8 cellular contexts compared by ENCODE assay signal in the genomic region with DNA sequence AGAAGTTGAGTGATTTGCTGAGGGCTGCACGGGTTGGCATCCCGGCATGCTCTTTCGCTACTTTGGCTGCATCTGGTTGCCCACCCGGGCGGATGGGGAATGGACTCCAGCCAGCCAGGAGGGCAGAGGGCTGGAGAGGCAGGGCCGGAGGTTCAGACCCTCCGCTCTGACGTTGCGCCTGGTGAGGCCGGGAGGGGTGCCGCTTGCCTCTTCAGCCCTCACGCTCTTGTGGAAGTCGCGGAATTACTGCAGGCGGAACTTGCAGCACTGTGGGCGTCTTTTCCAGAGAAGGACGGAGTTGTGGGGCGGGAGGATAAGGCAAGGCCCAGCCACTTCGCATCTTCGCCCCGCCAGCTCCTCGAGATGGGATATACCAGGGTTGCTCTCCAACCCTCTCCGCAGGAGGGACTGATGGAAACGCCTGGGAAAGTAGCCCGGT. TPM values are rescaled to one million over a fixed set of nuclear protein-coding genes. Genes with fewer than 3 reads are reported as not detected.
DNase-seq lines count a peak whose midpoint lies in the region; ATAC-seq and TF ChIP-seq lines count a peak whose summit lies in the region.

No MANE protein-coding gene starts in this region.

- H3K27me3 ChIP-seq in SK-N-SH (ENCODE audit: insufficient read depth) (no peaks in the 10 kb centered on the region), fibroblast of lung (ENCODE audit: control insufficient read depth, insufficient read depth, low read length) (no peaks in the 10 kb centered on the region), ovary (no peaks in the 10 kb centered on the region)

- DNase-seq in SK-N-SH (peak; percentile 45), fibroblast of lung (ENCODE audit: low read depth in 2 of 2) (peak; percentile 51 to 61), ovary (no peak), D341Med (ENCODE audit: low spot score) (no peak), AG08396 (ENCODE audit: low spot score) (no peak), hippocampal formation (lab: John Stamatoyannopoulos, UW) (no peak)

- H4K20me1 ChIP-seq in SK-N-SH (ENCODE audit: insufficient read depth): no peaks in the 10 kb centered on the region
- H4K20me1 ChIP-seq in fibroblast of lung (ENCODE audit: control insufficient read depth, extremely low read depth, insufficient read depth, low read length): no peaks in the 10 kb centered on the region

- peak; percentile 13 for ATAC-seq in GM18505 (IDR thresholded peaks at IDR 0.05; ENCODE audit: unreplicated experiment)
- ATAC-seq in HG02678 (IDR thresholded peaks at IDR 0.05; ENCODE audit: unreplicated experiment): peak; percentile 8

- no peak for TF ChIP-seq RAD21 in SK-N-SH (IDR thresholded peaks at IDR 0.05; ENCODE audit: low read length)

- TF ChIP-seq CTCF in SK-N-SH (IDR thresholded peaks at IDR 0.05): no peak
- no peak for TF ChIP-seq CTCF in fibroblast of lung (conservative IDR thresholded peaks at IDR 0.05 in 1 of 2, IDR thresholded peaks at IDR 0.05 in 1 of 2; ENCODE audit: low read depth in 1 of 2, low read length in 2 of 2)
- no peak for TF ChIP-seq CTCF in ovary (IDR thresholded peaks at IDR 0.05)

- H3K36me3 ChIP-seq in SK-N-SH (replicated peaks in 1 of 2; ENCODE audit: control insufficient read depth in 1 of 2, insufficient read depth in 2 of 2, low read length in 1 of 2): peaks cover 0 to 34% of the 10 kb centered on the region in 2 experiments
- H3K36me3 ChIP-seq in fibroblast of lung (ENCODE audit: control insufficient read depth, insufficient read depth, low read length): peaks cover 15% of the 10 kb centered on the region
- no peaks in the 10 kb centered on the region for H3K36me3 ChIP-seq in ovary

- H3K4me2 ChIP-seq in SK-N-SH (peak overlapping the region; percentile 82), fibroblast of lung (ENCODE audit: extremely low read depth, insufficient read depth, low read length) (peak overlapping the region; percentile 86)

- WGBS in SK-N-SH (ENCODE audit: low lambda C conversion rate): 2% methylated on average over 17 of the region's 25 CpGs
- WGBS in ovary, 3 donors: 1 to 2% (median 2%) methylated on average over 20 to 25 of the region's 25 CpGs

- H3K79me2 ChIP-seq in SK-N-SH (ENCODE audit: insufficient read depth) (peaks cover 25% of the 10 kb centered on the region), fibroblast of lung (ENCODE audit: control insufficient read depth, insufficient read depth, low read length) (peaks cover 28% of the 10 kb centered on the region)

- intact Hi-C loops in ovary (cut with DNase I): no loop called here

- no peaks in the 10 kb centered on the region for H3K9me2 ChIP-seq in SK-N-SH

- TF ChIP-seq EP300 in SK-N-SH (IDR thresholded peaks at IDR 0.05; ENCODE audit: borderline replicate concordance in 1 of 2, low read depth in 1 of 2, low read length in 1 of 2): no peak
- TF ChIP-seq EP300 in ovary (IDR thresholded peaks at IDR 0.05): no peak

- H3K27ac ChIP-seq in SK-N-SH (ENCODE audit: low read depth in 2 of 2, low read length in 1 of 2): peak overlapping the region; percentile 59 to 89; a peak in 3 of 4 replicates
- peak overlapping the region; percentile 83 for H3K27ac ChIP-seq in fibroblast of lung (ENCODE audit: insufficient read depth, low read length)
- peak overlapping the region in 1 of 2 donors; percentile 88 for H3K27ac ChIP-seq in ovary

- H3F3A ChIP-seq in SK-N-SH (replicated peaks; ENCODE audit: insufficient read depth): peaks cover 8% of the 10 kb centered on the region

- POLR2A ChIA-PET in SK-N-SH (lab: Yijun Ruan, JAX): interaction anchor here (1.0 to 1.3 kb wide), 4 partner anchors 31 to 122 kb away, joined by 3 to 8 read pairs (median 6); a partner anchor contains a TSS

- H3K9me3 ChIP-seq in SK-N-SH: no peaks in the 10 kb centered on the region
- no peaks in the 10 kb centered on the region for H3K9me3 ChIP-seq in fibroblast of lung (ENCODE audit: control insufficient read depth, insufficient read depth, low read depth, low read length)
- no peaks in the 10 kb centered on the region for H3K9me3 ChIP-seq in ovary

- CTCF ChIA-PET in SK-N-SH (lab: Yijun Ruan, JAX): no interaction called here

- TF ChIP-seq POLR2A in GM18505 (IDR thresholded peaks at IDR 0.05; ENCODE audit: borderline replicate concordance, extremely low read depth, insufficient read depth, insufficient read length) (no peak), ovary (IDR thresholded peaks at IDR 0.05) (no peak)

- H3K4me1 ChIP-seq in SK-N-SH (ENCODE audit: control insufficient read depth in 1 of 2, insufficient read depth in 2 of 2, low read depth in 1 of 2, low read length in 1 of 2) (peaks cover 5 to 28% of the 10 kb centered on the region in 2 experiments; a peak in 2 of 4 replicates), fibroblast of lung (ENCODE audit: control insufficient read depth, extremely low read depth, insufficient read depth, low read length) (peaks cover 7% of the 10 kb centered on the region), ovary (ENCODE audit: insufficient read depth) (peaks cover 10% of the 10 kb centered on the region)

- H3K4me3 ChIP-seq in SK-N-SH (ENCODE audit: low read depth in 2 of 2, low read length in 1 of 2) (peak overlapping the region; percentile 91 to 97), fibroblast of lung (replicated peaks in 1 of 4; ENCODE audit: control extremely low read depth in 1 of 4, insufficient read depth in 1 of 4, low read depth in 3 of 4, low read length in 4 of 4) (peak overlapping the region; percentile 72 to 75 (median 74)), ovary (peak overlapping the region; percentile 68)

- H2AFZ ChIP-seq in SK-N-SH (ENCODE audit: low read depth) (no peak overlapping the region), fibroblast of lung (ENCODE audit: low read length) (peak overlapping the region; percentile 82)

- H3K9ac ChIP-seq in SK-N-SH: peak overlapping the region; percentile 62
- peak overlapping the region; percentile 71 for H3K9ac ChIP-seq in fibroblast of lung (ENCODE audit: insufficient read depth, low read length)

TF ChIP-seq in SK-N-SH, 30 proteins besides CTCF, POLR2A, EP300 and RAD21:
- TF ChIP-seq FOXJ3 (CRISPR knock-in tag; IDR thresholded peaks at IDR 0.05): no peak
- TF ChIP-seq NFIC (IDR thresholded peaks at IDR 0.05; ENCODE audit: borderline replicate concordance): 0 out of 2 replicates have a peak, but pooled peaks have one; percentile 1

RNA-seq across cellular contexts. Expression of a gene that starts 0.7 kb away (rescaled TPM):
- polyA plus RNA-seq in SK-N-SH (2012; rRNA removed) (9.9 and 12.9 TPM in 2 replicates), fibroblast of lung (4.7 and 11.5 TPM in 2 replicates), ovary (10 to 100 TPM in 1 of 2 donors, 1 to 10 TPM in 1; 6.2 to 11.9 TPM)
- 1.5 and 2.4 TPM in 2 replicates for polyA plus RNA-seq in SK-N-SH (2012; cell fraction: cytosol; rRNA removed)
- 82.0 and 145 TPM in 2 replicates for polyA plus RNA-seq in SK-N-SH (2012; cell fraction: nucleus; rRNA removed)
- total RNA-seq in fibroblast of lung (8.5 and 12.4 TPM in 2 replicates), ovary (10 to 100 TPM; 17.0 to 44.2 (median 24.1) TPM)
- polyA plus RNA-seq in fibroblast of lung (2012): 7.0 and 13.8 TPM in 2 replicates
- polyA minus RNA-seq in fibroblast of lung (ENCODE audit: low replicate concordance): 20.4 and 77.8 TPM in 2 replicates

RNA-seq across cellular contexts. Expression of a gene that starts 5.5 kb away (rescaled TPM):
- polyA plus RNA-seq in SK-N-SH (2012; rRNA removed) (89.8 and 111 TPM in 2 replicates), fibroblast of lung (3.7 and 27.4 TPM in 2 replicates), ovary (10 to 100 TPM in 1 of 2 donors, 1 to 10 TPM in 1; 7.4 to 62.1 TPM)
- 58.5 and 83.6 TPM in 2 replicates for polyA plus RNA-seq in SK-N-SH (2012; cell fraction: cytosol; rRNA removed)
- 103 and 122 TPM in 2 replicates for polyA plus RNA-seq in SK-N-SH (2012; cell fraction: nucleus; rRNA removed)
- total RNA-seq in fibroblast of lung (16.4 and 34.3 TPM in 2 replicates), ovary (10 to 100 TPM; 17.3 to 91.1 (median 58.7) TPM)
- polyA plus RNA-seq in fibroblast of lung (2012): 6.8 and 60.2 TPM in 2 replicates
- polyA minus RNA-seq in fibroblast of lung (ENCODE audit: low replicate concordance): 10.4 and 96.0 TPM in 2 replicates

RNA-seq across cellular contexts. Expression of a gene that starts 31.9 kb away (rescaled TPM):
- 5.6 and 6.5 TPM in 2 replicates for polyA plus RNA-seq in SK-N-SH (2012; rRNA removed)
- polyA plus RNA-seq in SK-N-SH (2012; cell fraction: cytosol; rRNA removed): 3.2 and 4.9 TPM in 2 replicates
- 9.9 and 10.9 TPM in 2 replicates for polyA plus RNA-seq in SK-N-SH (2012; cell fraction: nucleus; rRNA removed)
- 7.4 and 10.9 TPM in 2 replicates for total RNA-seq in fibroblast of lung
- polyA plus RNA-seq in fibroblast of lung: 6.3 and 7.9 TPM in 2 replicates
- polyA plus RNA-seq in fibroblast of lung (2012): 7.2 and 8.5 TPM in 2 replicates
- polyA minus RNA-seq in fibroblast of lung (ENCODE audit: low replicate concordance): 9.4 and 10.5 TPM in 2 replicates
- total RNA-seq in ovary: 10 to 100 TPM in 3 of 7 donors, 1 to 10 TPM in 4; 9.1 to 14.7 (median 9.7) TPM
- polyA plus RNA-seq in ovary: 1 to 10 TPM; 4.1 to 8.6 TPM

RNA-seq across cellular contexts. Expression of a gene that starts 37.7 kb away (rescaled TPM):
- 8.2 and 9.4 TPM in 2 replicates for polyA plus RNA-seq in SK-N-SH (2012; rRNA removed)
- 3.6 and 6.1 TPM in 2 replicates for polyA plus RNA-seq in SK-N-SH (2012; cell fraction: cytosol; rRNA removed)
- 18.3 and 28.9 TPM in 2 replicates for polyA plus RNA-seq in SK-N-SH (2012; cell fraction: nucleus; rRNA removed)
- total RNA-seq in fibroblast of lung: 6.7 and 35.2 TPM in 2 replicates
- polyA plus RNA-seq in fibroblast of lung: 3.8 and 5.7 TPM in 2 replicates
- 4.9 and 14.5 TPM in 2 replicates for polyA plus RNA-seq in fibroblast of lung (2012)
- 1.9 and 2.9 TPM in 2 replicates for polyA minus RNA-seq in fibroblast of lung (ENCODE audit: low replicate concordance)
- total RNA-seq in ovary: 1 to 10 TPM; 2.0 to 6.4 (median 4.1) TPM
- polyA plus RNA-seq in ovary: 1 to 10 TPM in 1 of 2 donors, not detected in 1; 7.0 TPM

RNA-seq across cellular contexts. Expression of a gene that starts 49.0 kb away (rescaled TPM):
- polyA plus RNA-seq in SK-N-SH (2012; rRNA removed) (65.4 and 72.8 TPM in 2 replicates), fibroblast of lung (32.2 and 34.6 TPM in 2 replicates), ovary (10 to 100 TPM; 15.3 to 38.5 TPM)
- 47.9 and 57.4 TPM in 2 replicates for polyA plus RNA-seq in SK-N-SH (2012; cell fraction: cytosol; rRNA removed)
- 132 and 145 TPM in 2 replicates for polyA plus RNA-seq in SK-N-SH (2012; cell fraction: nucleus; rRNA removed)
- total RNA-seq in fibroblast of lung (24.7 and 35.0 TPM in 2 replicates), ovary (10 to 100 TPM; 25.6 to 59.5 (median 47.4) TPM)
- polyA plus RNA-seq in fibroblast of lung (2012): 36.3 and 40.1 TPM in 2 replicates
- polyA minus RNA-seq in fibroblast of lung (ENCODE audit: low replicate concordance): 10.0 and 12.5 TPM in 2 replicates

Comparison
In these comparisons a context has a peak if more than half of its experiments do, and no peak if none do; other contexts are left out.
1. DNase-seq: peak in SK-N-SH (single experiment) and fibroblast of lung (2 of 2); none in ovary (0 of 5), D341Med (single experiment), AG08396 (single experiment) and hippocampal formation (0 of 2).
2. Peak in every context shown above with its lines, with median percentiles within 50 percentile points of each other: H3K4me3 ChIP-seq.